Comparison of ENCODE assay signal across 19 cellular contexts in genomic region chr9:29078063-29078660, GRCh38.
DNase-seq lines count a peak whose midpoint lies in the region; ATAC-seq and TF ChIP-seq lines count a peak whose summit lies in the region.
"Had no signal": no experiment of that assay in that cellular context is flagged by ENCODE, and none has a peak within 500 bp of the region (broad histone marks: within the 10 kb centered on the region; RNA-seq: fewer than 3 reads in every experiment).

No MANE protein-coding gene starts in this region.

- peak overlapping the region; percentile 29 for H3K27ac ChIP-seq in smooth muscle cell (ENCODE audit: low read depth)
- H3K27ac ChIP-seq: C4-2B, skin epidermis, WERI-Rb-1 had no signal

- H3K9me3 ChIP-seq in adipocyte (ENCODE audit: control insufficient read depth, low read length) = no peaks in the 10 kb centered on the region
- H3K9me3 ChIP-seq in smooth muscle cell (replicated peaks; ENCODE audit: low read depth) = no peaks in the 10 kb centered on the region

- H3K36me3 ChIP-seq in adipocyte (ENCODE audit: control insufficient read depth, insufficient read depth, low read length, severe bottlenecking) (no peaks in the 10 kb centered on the region), smooth muscle cell (ENCODE audit: low read depth) (no peaks in the 10 kb centered on the region)
- H3K36me3 ChIP-seq: WERI-Rb-1 had no signal

- H2AFZ ChIP-seq in smooth muscle cell (ENCODE audit: low read depth) = no peak overlapping the region

- ATAC-seq in HG02852 (IDR thresholded peaks at IDR 0.05; ENCODE audit: unreplicated experiment) = no peak

- H3K4me2 ChIP-seq in smooth muscle cell = peak overlapping the region; percentile 75

- H3K4me3 ChIP-seq in adipocyte (ENCODE audit: low read length) (peak overlapping the region; percentile 12), fibroblast of villous mesenchyme (ENCODE audit: low read depth, low read length) (no peak overlapping the region), smooth muscle cell (peak overlapping the region; percentile 5)
- H3K4me3 ChIP-seq: skin epidermis had no signal

- H3K9ac ChIP-seq in adipocyte (ENCODE audit: low read length) (peak overlapping the region; percentile 0), smooth muscle cell (ENCODE audit: low read depth) (no peak overlapping the region)

- H3F3A ChIP-seq in smooth muscle cell (ENCODE audit: low read depth) = no peaks in the 10 kb centered on the region

- H3K27me3 ChIP-seq in adipocyte (replicated peaks; ENCODE audit: control insufficient read depth, insufficient read depth, low read length) = no peaks in the 10 kb centered on the region
- H3K27me3 ChIP-seq in smooth muscle cell (ENCODE audit: low read depth) = no peaks in the 10 kb centered on the region

- 50% methylated on average over 3 of the region's 3 CpGs for whole genome bisulfite sequencing in smooth muscle cell (ENCODE audit: low lambda C conversion rate)

- H3K4me1 ChIP-seq in adipocyte (ENCODE audit: control insufficient read depth, insufficient read depth, low read length) = peaks cover 20% of the 10 kb centered on the region
- peaks cover 8% of the 10 kb centered on the region for H3K4me1 ChIP-seq in smooth muscle cell (ENCODE audit: low read depth)

- H4K20me1 ChIP-seq in smooth muscle cell (ENCODE audit: low read depth) = peaks cover 6% of the 10 kb centered on the region

- peaks cover 28% of the 10 kb centered on the region for H3K79me2 ChIP-seq in smooth muscle cell (ENCODE audit: low read depth)

- DNase-seq in HPDE6-E6E7 (ENCODE audit: extremely low spot score) (peak; percentile 46), adipocyte (ENCODE audit: low read depth) (peak; percentile 1), fibroblast of villous mesenchyme (ENCODE audit: low read depth) (peak; percentile 48), smooth muscle cell (lab: John Stamatoyannopoulos, UW; ENCODE audit: unreplicated experiment) (no peak), NCI-H748 treated with DMSO at 0.1 percent for 48 hours (lab: John Stamatoyannopoulos, UW) (no peak)
- no peak for DNase-seq in activated CD4-positive, alpha-beta T cell treated with anti-CD3 and anti-CD28 coated beads, Interleukin-2, amount 50 U/mL, for 4 hours
- DNase-seq: activated gamma-delta T cell treated with Interleukin-2 at 50 U/mL for 16 hours; effector memory CD4-positive, alpha-beta T cell; head of caudate nucleus; islet precursor cell; midbrain; NCI-H1436 treated with DMSO at 0.1 percent for 48 hours; NCI-H446 treated with DMSO at 0.1 percent for 48 hours; nucleus accumbens; stimulated activated naive CD4-positive, alpha-beta T cell treated with Interleukin-2 at 50 U/mL for 16 hours; WERI-Rb-1 had no signal

- TF ChIP-seq CTCF in fibroblast of villous mesenchyme (IDR thresholded peaks at IDR 0.05; ENCODE audit: insufficient read depth, low read depth, low read length) = no peak
- no peak for TF ChIP-seq CTCF in smooth muscle cell (IDR thresholded peaks at IDR 0.05; ENCODE audit: borderline replicate concordance, insufficient read depth, poor library complexity, severe bottlenecking)

Comparison
In these comparisons a context has a peak if more than half of its experiments do, and no peak if none do; other contexts are left out.
1. DNase-seq: peak in HPDE6-E6E7 (single experiment), adipocyte (single experiment) and fibroblast of villous mesenchyme (single experiment); none in smooth muscle cell (single experiment), NCI-H748 treated with DMSO at 0.1 percent for 48 hours (single experiment) and activated CD4-positive, alpha-beta T cell treated with anti-CD3 and anti-CD28 coated beads, Interleukin-2, amount 50 U/mL, for 4 hours (0 of 2).